ENCODE assay signal across 2 cellular contexts in the genomic region with DNA sequence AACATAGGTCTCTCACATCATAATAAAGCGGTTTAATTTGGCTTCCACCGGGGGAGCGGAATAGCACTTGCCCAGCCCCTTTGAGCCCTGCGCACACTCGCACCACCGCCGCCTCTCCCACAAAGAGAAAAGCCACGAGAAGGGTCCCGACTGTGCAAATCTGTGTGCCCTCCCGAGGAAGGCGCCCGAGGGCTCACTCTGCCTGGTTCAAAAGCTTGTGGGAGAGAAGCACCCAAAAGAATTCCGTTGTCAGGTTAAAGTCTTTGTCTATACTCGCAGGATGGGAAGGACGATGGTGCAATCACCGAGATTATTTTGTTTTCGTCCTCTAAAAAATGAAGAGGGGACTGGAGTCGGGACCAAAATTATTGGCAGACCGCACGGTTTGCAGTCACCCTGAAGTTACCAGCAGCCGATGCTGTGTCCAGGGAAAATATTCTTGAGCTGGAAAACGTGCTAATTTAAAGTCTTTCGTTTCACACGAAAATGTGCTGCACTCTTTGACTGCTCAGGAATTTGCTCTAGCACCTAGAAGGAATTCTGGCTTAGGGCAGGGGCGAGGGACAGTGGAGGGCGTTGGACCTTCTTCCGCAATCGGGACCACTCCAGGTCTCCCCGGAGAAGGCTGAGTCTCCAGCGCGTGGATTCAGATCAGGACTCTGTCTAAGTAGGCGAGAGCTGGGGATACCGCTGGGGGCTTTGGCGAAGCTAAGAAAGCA.
TF ChIP-seq lines count a peak whose summit lies in the region.

No MANE protein-coding gene starts in this region.

TF ChIP-seq in HEK293, 187 proteins besides CTCF, POLR2A, EP300 and RAD21 (continued from another document):
- TF ChIP-seq, protein P1, sequence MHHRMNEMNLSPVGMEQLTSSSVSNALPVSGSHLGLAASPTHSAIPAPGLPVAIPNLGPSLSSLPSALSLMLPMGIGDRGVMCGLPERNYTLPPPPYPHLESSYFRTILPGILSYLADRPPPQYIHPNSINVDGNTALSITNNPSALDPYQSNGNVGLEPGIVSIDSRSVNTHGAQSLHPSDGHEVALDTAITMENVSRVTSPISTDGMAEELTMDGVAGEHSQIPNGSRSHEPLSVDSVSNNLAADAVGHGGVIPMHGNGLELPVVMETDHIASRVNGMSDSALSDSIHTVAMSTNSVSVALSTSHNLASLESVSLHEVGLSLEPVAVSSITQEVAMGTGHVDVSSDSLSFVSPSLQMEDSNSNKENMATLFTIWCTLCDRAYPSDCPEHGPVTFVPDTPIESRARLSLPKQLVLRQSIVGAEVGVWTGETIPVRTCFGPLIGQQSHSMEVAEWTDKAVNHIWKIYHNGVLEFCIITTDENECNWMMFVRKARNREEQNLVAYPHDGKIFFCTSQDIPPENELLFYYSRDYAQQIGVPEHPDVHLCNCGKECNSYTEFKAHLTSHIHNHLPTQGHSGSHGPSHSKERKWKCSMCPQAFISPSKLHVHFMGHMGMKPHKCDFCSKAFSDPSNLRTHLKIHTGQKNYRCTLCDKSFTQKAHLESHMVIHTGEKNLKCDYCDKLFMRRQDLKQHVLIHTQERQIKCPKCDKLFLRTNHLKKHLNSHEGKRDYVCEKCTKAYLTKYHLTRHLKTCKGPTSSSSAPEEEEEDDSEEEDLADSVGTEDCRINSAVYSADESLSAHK (tag by site-specific recombination; IDR thresholded peaks at IDR 0.05), result no peak
- TF ChIP-seq ZNF140 (tag by site-specific recombination; IDR thresholded peaks at IDR 0.05) (peak; percentile 99), ZNF600 (tag by site-specific recombination; IDR thresholded peaks at IDR 0.05) (peak; percentile 37), ZBTB8A (tag by site-specific recombination; IDR thresholded peaks at IDR 0.05) (peak; percentile 44; the same call in 1 of the 2 replicates), ZNF433 (tag by site-specific recombination; IDR thresholded peaks at IDR 0.05; ENCODE audit: low read depth) (no peak)
- TF ChIP-seq, protein P2, sequence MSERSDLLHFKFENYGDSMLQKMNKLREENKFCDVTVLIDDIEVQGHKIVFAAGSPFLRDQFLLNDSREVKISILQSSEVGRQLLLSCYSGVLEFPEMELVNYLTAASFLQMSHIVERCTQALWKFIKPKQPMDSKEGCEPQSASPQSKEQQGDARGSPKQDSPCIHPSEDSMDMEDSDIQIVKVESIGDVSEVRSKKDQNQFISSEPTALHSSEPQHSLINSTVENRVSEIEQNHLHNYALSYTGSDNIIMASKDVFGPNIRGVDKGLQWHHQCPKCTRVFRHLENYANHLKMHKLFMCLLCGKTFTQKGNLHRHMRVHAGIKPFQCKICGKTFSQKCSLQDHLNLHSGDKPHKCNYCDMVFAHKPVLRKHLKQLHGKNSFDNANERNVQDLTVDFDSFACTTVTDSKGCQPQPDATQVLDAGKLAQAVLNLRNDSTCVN (tag by site-specific recombination; optimal IDR thresholded peaks at IDR 0.05), result no peak
- TF ChIP-seq, protein P3, sequence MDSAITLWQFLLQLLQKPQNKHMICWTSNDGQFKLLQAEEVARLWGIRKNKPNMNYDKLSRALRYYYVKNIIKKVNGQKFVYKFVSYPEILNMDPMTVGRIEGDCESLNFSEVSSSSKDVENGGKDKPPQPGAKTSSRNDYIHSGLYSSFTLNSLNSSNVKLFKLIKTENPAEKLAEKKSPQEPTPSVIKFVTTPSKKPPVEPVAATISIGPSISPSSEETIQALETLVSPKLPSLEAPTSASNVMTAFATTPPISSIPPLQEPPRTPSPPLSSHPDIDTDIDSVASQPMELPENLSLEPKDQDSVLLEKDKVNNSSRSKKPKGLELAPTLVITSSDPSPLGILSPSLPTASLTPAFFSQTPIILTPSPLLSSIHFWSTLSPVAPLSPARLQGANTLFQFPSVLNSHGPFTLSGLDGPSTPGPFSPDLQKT (IDR thresholded peaks at IDR 0.05; ENCODE audit: borderline replicate concordance, low read depth, low read length), result no peak
- TF ChIP-seq, protein P4, sequence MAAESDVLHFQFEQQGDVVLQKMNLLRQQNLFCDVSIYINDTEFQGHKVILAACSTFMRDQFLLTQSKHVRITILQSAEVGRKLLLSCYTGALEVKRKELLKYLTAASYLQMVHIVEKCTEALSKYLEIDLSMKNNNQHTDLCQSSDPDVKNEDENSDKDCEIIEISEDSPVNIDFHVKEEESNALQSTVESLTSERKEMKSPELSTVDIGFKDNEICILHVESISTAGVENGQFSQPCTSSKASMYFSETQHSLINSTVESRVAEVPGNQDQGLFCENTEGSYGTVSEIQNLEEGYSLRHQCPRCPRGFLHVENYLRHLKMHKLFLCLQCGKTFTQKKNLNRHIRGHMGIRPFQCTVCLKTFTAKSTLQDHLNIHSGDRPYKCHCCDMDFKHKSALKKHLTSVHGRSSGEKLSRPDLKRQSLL (tag by site-specific recombination; IDR thresholded peaks at IDR 0.05), result peak; percentile 31; the same call in 1 of the 2 replicates
- TF ChIP-seq, protein P5, sequence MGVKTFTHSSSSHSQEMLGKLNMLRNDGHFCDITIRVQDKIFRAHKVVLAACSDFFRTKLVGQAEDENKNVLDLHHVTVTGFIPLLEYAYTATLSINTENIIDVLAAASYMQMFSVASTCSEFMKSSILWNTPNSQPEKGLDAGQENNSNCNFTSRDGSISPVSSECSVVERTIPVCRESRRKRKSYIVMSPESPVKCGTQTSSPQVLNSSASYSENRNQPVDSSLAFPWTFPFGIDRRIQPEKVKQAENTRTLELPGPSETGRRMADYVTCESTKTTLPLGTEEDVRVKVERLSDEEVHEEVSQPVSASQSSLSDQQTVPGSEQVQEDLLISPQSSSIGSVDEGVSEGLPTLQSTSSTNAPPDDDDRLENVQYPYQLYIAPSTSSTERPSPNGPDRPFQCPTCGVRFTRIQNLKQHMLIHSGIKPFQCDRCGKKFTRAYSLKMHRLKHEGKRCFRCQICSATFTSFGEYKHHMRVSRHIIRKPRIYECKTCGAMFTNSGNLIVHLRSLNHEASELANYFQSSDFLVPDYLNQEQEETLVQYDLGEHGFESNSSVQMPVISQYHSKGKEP (tag by site-specific recombination; IDR thresholded peaks at IDR 0.05), result no peak
TF ChIP-seq in HEK293: peak in this region for 5.

TF ChIP-seq in neural cell, 6 proteins besides CTCF, POLR2A, EP300 and RAD21 (continued from another document):
- TF ChIP-seq, protein P6, sequence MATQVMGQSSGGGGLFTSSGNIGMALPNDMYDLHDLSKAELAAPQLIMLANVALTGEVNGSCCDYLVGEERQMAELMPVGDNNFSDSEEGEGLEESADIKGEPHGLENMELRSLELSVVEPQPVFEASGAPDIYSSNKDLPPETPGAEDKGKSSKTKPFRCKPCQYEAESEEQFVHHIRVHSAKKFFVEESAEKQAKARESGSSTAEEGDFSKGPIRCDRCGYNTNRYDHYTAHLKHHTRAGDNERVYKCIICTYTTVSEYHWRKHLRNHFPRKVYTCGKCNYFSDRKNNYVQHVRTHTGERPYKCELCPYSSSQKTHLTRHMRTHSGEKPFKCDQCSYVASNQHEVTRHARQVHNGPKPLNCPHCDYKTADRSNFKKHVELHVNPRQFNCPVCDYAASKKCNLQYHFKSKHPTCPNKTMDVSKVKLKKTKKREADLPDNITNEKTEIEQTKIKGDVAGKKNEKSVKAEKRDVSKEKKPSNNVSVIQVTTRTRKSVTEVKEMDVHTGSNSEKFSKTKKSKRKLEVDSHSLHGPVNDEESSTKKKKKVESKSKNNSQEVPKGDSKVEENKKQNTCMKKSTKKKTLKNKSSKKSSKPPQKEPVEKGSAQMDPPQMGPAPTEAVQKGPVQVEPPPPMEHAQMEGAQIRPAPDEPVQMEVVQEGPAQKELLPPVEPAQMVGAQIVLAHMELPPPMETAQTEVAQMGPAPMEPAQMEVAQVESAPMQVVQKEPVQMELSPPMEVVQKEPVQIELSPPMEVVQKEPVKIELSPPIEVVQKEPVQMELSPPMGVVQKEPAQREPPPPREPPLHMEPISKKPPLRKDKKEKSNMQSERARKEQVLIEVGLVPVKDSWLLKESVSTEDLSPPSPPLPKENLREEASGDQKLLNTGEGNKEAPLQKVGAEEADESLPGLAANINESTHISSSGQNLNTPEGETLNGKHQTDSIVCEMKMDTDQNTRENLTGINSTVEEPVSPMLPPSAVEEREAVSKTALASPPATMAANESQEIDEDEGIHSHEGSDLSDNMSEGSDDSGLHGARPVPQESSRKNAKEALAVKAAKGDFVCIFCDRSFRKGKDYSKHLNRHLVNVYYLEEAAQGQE (IDR thresholded peaks at IDR 0.05; ENCODE audit: borderline replicate concordance), result no peak
- TF ChIP-seq SMC3 (conservative IDR thresholded peaks at IDR 0.05; ENCODE audit: poor library complexity) (no peak), MXI1 (conservative IDR thresholded peaks at IDR 0.05; ENCODE audit: poor library complexity, severe bottlenecking) (no peak)
